In the genomic region with DNA sequence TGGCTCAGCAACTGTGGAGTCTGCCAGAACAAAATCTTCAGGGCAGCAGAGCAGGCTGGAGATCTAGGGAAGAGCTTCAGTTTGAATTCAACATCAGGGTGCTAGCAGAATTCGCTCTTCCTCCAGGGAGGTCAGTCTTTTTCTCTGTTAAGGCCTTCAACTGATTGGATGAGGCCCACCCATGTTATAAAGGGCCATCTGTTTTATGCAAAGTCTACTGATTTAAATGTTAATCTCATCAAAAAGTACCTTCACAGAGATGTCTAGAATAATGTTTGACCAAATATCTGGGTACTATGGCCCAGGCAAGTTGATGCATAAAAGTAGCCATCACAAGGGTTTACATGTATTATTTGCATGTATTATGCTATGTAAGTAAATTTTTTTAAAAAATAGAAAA, we compare ENCODE assay signal across 3 cellular contexts.
TF ChIP-seq lines count a peak whose summit lies in the region.

No MANE protein-coding gene starts in this region.

TF ChIP-seq in HEK293, 187 proteins besides CTCF, POLR2A, EP300 and RAD21:
- peak; percentile 86 for TF ChIP-seq ZNF10 (tag by site-specific recombination; IDR thresholded peaks at IDR 0.05)
- no peak for TF ChIP-seq ZNF777 (tag by site-specific recombination; IDR thresholded peaks at IDR 0.05; ENCODE audit: borderline replicate concordance)

TF ChIP-seq in K562, 482 proteins besides CTCF, POLR2A, EP300 and RAD21:
- TF ChIP-seq ZNF134 (CRISPR knock-in tag; conservative IDR thresholded peaks at IDR 0.05) (peak; percentile 98), RBM25 (IDR thresholded peaks at IDR 0.05; ENCODE audit: low read depth, low read length, severe bottlenecking) (peak; percentile 66), SMAD2 (IDR thresholded peaks at IDR 0.05; ENCODE audit: low read depth, low read length) (no peak)

TF ChIP-seq in H1, 55 proteins besides CTCF, POLR2A, EP300 and RAD21:
- TF ChIP-seq SUZ12 (IDR thresholded peaks at IDR 0.05; ENCODE audit: low read length) = no peak
- no peak for TF ChIP-seq TCF12 (IDR thresholded peaks at IDR 0.05; ENCODE audit: low read depth, low read length)
- TF ChIP-seq JUND (IDR thresholded peaks at IDR 0.05; ENCODE audit: low read length) = no peak
- peak; percentile 60 for TF ChIP-seq KDM1A (IDR thresholded peaks at IDR 0.05; ENCODE audit: borderline replicate concordance, low read length)
- no peak for TF ChIP-seq CHD2 (IDR thresholded peaks at IDR 0.05; ENCODE audit: low read length)
